8 cellular contexts compared by ENCODE assay signal in genomic region chr3:52705438-52705687, GRCh38. TPM values are rescaled to one million over a fixed set of nuclear protein-coding genes. Genes with fewer than 3 reads are reported as not detected.
DNase-seq lines count a peak whose midpoint lies in the region; ATAC-seq, FAIRE-seq and TF ChIP-seq lines count a peak whose summit lies in the region.

No MANE protein-coding gene starts in this region.

- POLR2A ChIA-PET in endothelial cell of umbilical vein (lab: Charles Lee), result interaction anchor here (0.6 to 1.2 kb wide), 2 partner anchors 10 to 35 kb away, joined by 3 to 4 read pairs; no protein-coding TSS in a partner anchor

- peak overlapping the region; percentile 89 for H3K4me3 ChIP-seq in GM08714 (ENCODE audit: low read length)
- peak overlapping the region; percentile 91 for H3K4me3 ChIP-seq in OCI-LY3 (ENCODE audit: low read length)
- H3K4me3 ChIP-seq in endothelial cell of umbilical vein (replicated peaks in 1 of 3; ENCODE audit: insufficient read depth in 1 of 3, low read depth in 1 of 3, low read length in 3 of 3), result peak overlapping the region; percentile 62 to 94 (median 92)
- peak overlapping the region; percentile 93 for H3K4me3 ChIP-seq in parathyroid adenoma (ENCODE audit: low read depth, low read length)

- H3K9me3 ChIP-seq in OCI-LY3 (ENCODE audit: insufficient read depth, low read length) (no peaks in the 10 kb centered on the region), endothelial cell of umbilical vein (replicated peaks; ENCODE audit: control insufficient read depth, insufficient read depth, low read length) (no peaks in the 10 kb centered on the region), parathyroid adenoma (ENCODE audit: control insufficient read depth, low read length) (no peaks in the 10 kb centered on the region)

- H3K4me1 ChIP-seq in OCI-LY3 (ENCODE audit: low read length), result peaks cover 32% of the 10 kb centered on the region
- H3K4me1 ChIP-seq in endothelial cell of umbilical vein (ENCODE audit: control insufficient read depth, extremely low read depth, insufficient read depth, low read length), result peaks cover 17% of the 10 kb centered on the region
- H3K4me1 ChIP-seq in parathyroid adenoma, result peaks cover 13% of the 10 kb centered on the region

- H3K4me2 ChIP-seq in OCI-LY3 (ENCODE audit: low read length) (peak overlapping the region; percentile 95), endothelial cell of umbilical vein (ENCODE audit: insufficient read depth, low read length) (peak overlapping the region; percentile 89), parathyroid adenoma (ENCODE audit: low read length) (peak overlapping the region; percentile 85)

- no peaks in the 10 kb centered on the region for H4K20me1 ChIP-seq in OCI-LY3 (ENCODE audit: insufficient read depth, low read length)
- H4K20me1 ChIP-seq in endothelial cell of umbilical vein (replicated peaks; ENCODE audit: control insufficient read depth, extremely low read depth, insufficient read depth, low read length), result no peaks in the 10 kb centered on the region

- BruUV-seq in endothelial cell of umbilical vein (replicated peaks; lab: Mats Ljungman, UMichigan), result no TSS peak

- H3K9me1 ChIP-seq in endothelial cell of umbilical vein (replicated peaks; ENCODE audit: control insufficient read depth, extremely low read depth, insufficient read depth, low read length), result no peaks in the 10 kb centered on the region

- no peak for TF ChIP-seq POLR2A in endothelial cell of umbilical vein (IDR thresholded peaks at IDR 0.05; ENCODE audit: low read depth, low read length)

- TF ChIP-seq CTCF in OCI-LY3 (IDR thresholded peaks at IDR 0.05; ENCODE audit: low read depth, low read length), result no peak
- TF ChIP-seq CTCF in endothelial cell of umbilical vein (IDR thresholded peaks at IDR 0.05; ENCODE audit: extremely low read depth in 1 of 2, insufficient read depth in 1 of 2, low read depth in 1 of 2, low read length in 2 of 2), result no peak
- no peak for TF ChIP-seq CTCF in parathyroid adenoma (IDR thresholded peaks at IDR 0.05)

- dilution Hi-C loops in endothelial cell of umbilical vein (cut with MboI; ENCODE audit: extremely low pct_ligation_motif_present, low sequenced_read_pairs), result no loop called here

- H3K9ac ChIP-seq in OCI-LY3 (ENCODE audit: low read length) (peak overlapping the region; percentile 89), endothelial cell of umbilical vein (replicated peaks; ENCODE audit: extremely low read depth, insufficient read depth, low read length) (peak overlapping the region; percentile 90), parathyroid adenoma (peak overlapping the region; percentile 2)

- H3K27me3 ChIP-seq in OCI-LY3 (ENCODE audit: low read depth, low read length) (no peaks in the 10 kb centered on the region), endothelial cell of umbilical vein (ENCODE audit: control insufficient read depth in 2 of 2, insufficient read depth in 2 of 2, low read length in 2 of 2) (no peaks in the 10 kb centered on the region), parathyroid adenoma (ENCODE audit: control insufficient read depth, insufficient read depth, low read length) (no peaks in the 10 kb centered on the region)

- H3K36me3 ChIP-seq in OCI-LY3 (replicated peaks; ENCODE audit: low read depth, low read length) (peaks cover 20% of the 10 kb centered on the region), endothelial cell of umbilical vein (ENCODE audit: control insufficient read depth in 2 of 2, extremely low read depth in 1 of 2, insufficient read depth in 2 of 2, low read length in 2 of 2) (peaks cover 0 to 10% of the 10 kb centered on the region in 2 experiments), parathyroid adenoma (ENCODE audit: control insufficient read depth, insufficient read depth, low read length) (no peaks in the 10 kb centered on the region)

- intact Hi-C loops in endothelial cell of umbilical vein (cut with micrococcal nuclease), result loop anchor here (2.0 kb wide), 1 partner anchor 19 kb away; the partner anchor contains the start of gene GNL3

- peak overlapping the region; percentile 67 for H3K27ac ChIP-seq in OCI-LY3 (ENCODE audit: low read length)
- H3K27ac ChIP-seq in endothelial cell of umbilical vein (ENCODE audit: insufficient read depth, low read depth, low read length), result peak overlapping the region; percentile 57
- peak overlapping the region; percentile 82 for H3K27ac ChIP-seq in parathyroid adenoma

- no peak for ATAC-seq in HG03442 (IDR thresholded peaks at IDR 0.05; ENCODE audit: unreplicated experiment)

- no peak for DNase-seq in endothelial cell of umbilical vein (ENCODE audit: low read depth, low spot score)
- DNase-seq in inferior parietal cortex (ENCODE audit: extremely low spot score), result no peak
- no peak for DNase-seq in stimulated activated naive CD4-positive, alpha-beta T cell treated with Interleukin-2 at 50 U/mL for 16 hours (lab: John Stamatoyannopoulos, UW)
- DNase-seq in DMS153 (lab: John Stamatoyannopoulos, UW), result no peak

- no peak for FAIRE-seq in endothelial cell of umbilical vein (lab: Jason Lieb, UNC)

- peak overlapping the region; percentile 68 for H2AFZ ChIP-seq in OCI-LY3 (ENCODE audit: low read depth, low read length)
- peak overlapping the region; percentile 100 for H2AFZ ChIP-seq in endothelial cell of umbilical vein (ENCODE audit: low read depth, low read length)
- H2AFZ ChIP-seq in parathyroid adenoma, result peak overlapping the region; percentile 94

- H3K79me2 ChIP-seq in OCI-LY3 (ENCODE audit: low read length), result peaks cover 64% of the 10 kb centered on the region
- peaks cover 44% of the 10 kb centered on the region for H3K79me2 ChIP-seq in endothelial cell of umbilical vein (ENCODE audit: control insufficient read depth, insufficient read depth, low read length)
- H3K79me2 ChIP-seq in parathyroid adenoma, result peaks cover 38% of the 10 kb centered on the region

- CTCF ChIA-PET in endothelial cell of umbilical vein (lab: Charles Lee), result interaction anchor here (1.2 kb wide), 1 partner anchor 13 kb away, joined by 3 read pairs; no protein-coding TSS in a partner anchor

TF ChIP-seq in endothelial cell of umbilical vein, 7 proteins besides CTCF, POLR2A, EP300 and RAD21:
- no peak for TF ChIP-seq MAX (IDR thresholded peaks at IDR 0.05; ENCODE audit: insufficient read depth, insufficient read length)
- no peak for TF ChIP-seq MYC (IDR thresholded peaks at IDR 0.05; ENCODE audit: low read depth, low read length)
- TF ChIP-seq JUN (IDR thresholded peaks at IDR 0.05; ENCODE audit: borderline replicate concordance, insufficient read depth, insufficient read length, low read depth), result no peak
- TF ChIP-seq POLR2AphosphoS5 (IDR thresholded peaks at IDR 0.05; ENCODE audit: insufficient read depth, low read depth, low read length), result no peak
- TF ChIP-seq GATA2 (IDR thresholded peaks at IDR 0.05; ENCODE audit: insufficient read depth, insufficient read length, low read depth, low read length), result no peak
- TF ChIP-seq FOS (IDR thresholded peaks at IDR 0.05; ENCODE audit: borderline replicate concordance, insufficient read depth, low read length), result no peak
- no peak for TF ChIP-seq EZH2 (IDR thresholded peaks at IDR 0.05; ENCODE audit: borderline replicate concordance, low read depth, low read length, severe bottlenecking)

RNA-seq across cellular contexts. Expression of gene GLT8D1, which starts 0.2 kb away (rescaled TPM):
- total RNA-seq in endothelial cell of umbilical vein, result 69.9 and 73.5 TPM in 2 replicates
- 61.8 and 63.7 TPM in 2 replicates for polyA plus RNA-seq in endothelial cell of umbilical vein
- 106 and 121 TPM in 2 replicates for polyA plus RNA-seq in endothelial cell of umbilical vein (2011; cell fraction: cytosol; rRNA removed)
- polyA plus RNA-seq in endothelial cell of umbilical vein (2011; cell fraction: nucleus; rRNA removed), result 97.7 and 101 TPM in 2 replicates
- 74.2 and 88.5 TPM in 2 replicates for polyA plus RNA-seq in endothelial cell of umbilical vein (2012)
- polyA minus RNA-seq in endothelial cell of umbilical vein, result 62.0 and 81.6 TPM in 2 replicates
- polyA minus RNA-seq in endothelial cell of umbilical vein (2011; cell fraction: cytosol; rRNA and poly(A)+ RNA removed), result 21.3 TPM
- 22.2 and 30.9 TPM in 2 replicates for polyA minus RNA-seq in endothelial cell of umbilical vein (2011; cell fraction: nucleus; rRNA and poly(A)+ RNA removed)

RNA-seq across cellular contexts. Expression of gene SPCS1, which starts 0.5 kb away (rescaled TPM):
- total RNA-seq in endothelial cell of umbilical vein, result 100 and 107 TPM in 2 replicates
- polyA plus RNA-seq in endothelial cell of umbilical vein, result 159 and 240 TPM in 2 replicates
- 90.5 and 102 TPM in 2 replicates for polyA plus RNA-seq in endothelial cell of umbilical vein (2011; cell fraction: cytosol; rRNA removed)
- 29.5 and 35.9 TPM in 2 replicates for polyA plus RNA-seq in endothelial cell of umbilical vein (2011; cell fraction: nucleus; rRNA removed)
- polyA plus RNA-seq in endothelial cell of umbilical vein (2012), result 102 and 140 TPM in 2 replicates
- 58.2 and 77.3 TPM in 2 replicates for polyA minus RNA-seq in endothelial cell of umbilical vein
- 185 TPM for polyA minus RNA-seq in endothelial cell of umbilical vein (2011; cell fraction: cytosol; rRNA and poly(A)+ RNA removed)
- 11.6 and 17.8 TPM in 2 replicates for polyA minus RNA-seq in endothelial cell of umbilical vein (2011; cell fraction: nucleus; rRNA and poly(A)+ RNA removed)

RNA-seq across cellular contexts. Expression of gene GNL3, which starts 19.5 kb away (rescaled TPM):
- 109 and 111 TPM in 2 replicates for total RNA-seq in endothelial cell of umbilical vein
- 21.0 and 27.8 TPM in 2 replicates for polyA plus RNA-seq in endothelial cell of umbilical vein
- 45.3 and 47.5 TPM in 2 replicates for polyA plus RNA-seq in endothelial cell of umbilical vein (2011; cell fraction: cytosol; rRNA removed)
- polyA plus RNA-seq in endothelial cell of umbilical vein (2011; cell fraction: nucleus; rRNA removed), result 271 and 291 TPM in 2 replicates
- 90.9 and 109 TPM in 2 replicates for polyA plus RNA-seq in endothelial cell of umbilical vein (2012)
- 38.5 and 53.0 TPM in 2 replicates for polyA minus RNA-seq in endothelial cell of umbilical vein
- polyA minus RNA-seq in endothelial cell of umbilical vein (2011; cell fraction: cytosol; rRNA and poly(A)+ RNA removed), result 56.9 TPM
- 104 and 131 TPM in 2 replicates for polyA minus RNA-seq in endothelial cell of umbilical vein (2011; cell fraction: nucleus; rRNA and poly(A)+ RNA removed)

RNA-seq across cellular contexts. Expression of gene PBRM1, which starts 19.6 kb away (rescaled TPM):
- 77.1 and 87.1 TPM in 2 replicates for total RNA-seq in endothelial cell of umbilical vein
- 18.2 and 26.7 TPM in 2 replicates for polyA plus RNA-seq in endothelial cell of umbilical vein
- polyA plus RNA-seq in endothelial cell of umbilical vein (2011; cell fraction: cytosol; rRNA removed), result 19.5 and 20.7 TPM in 2 replicates
- 46.6 and 54.5 TPM in 2 replicates for polyA plus RNA-seq in endothelial cell of umbilical vein (2011; cell fraction: nucleus; rRNA removed)
- polyA plus RNA-seq in endothelial cell of umbilical vein (2012), result 24.6 and 33.8 TPM in 2 replicates
- 100 and 122 TPM in 2 replicates for polyA minus RNA-seq in endothelial cell of umbilical vein
- polyA minus RNA-seq in endothelial cell of umbilical vein (2011; cell fraction: cytosol; rRNA and poly(A)+ RNA removed), result 44.1 TPM
- polyA minus RNA-seq in endothelial cell of umbilical vein (2011; cell fraction: nucleus; rRNA and poly(A)+ RNA removed), result 109 and 195 TPM in 2 replicates

Comparison
In these comparisons a context has a peak if more than half of its experiments do, and no peak if none do; other contexts are left out.
1. H3K9ac ChIP-seq: peak in every context shown above with its lines; median percentile 90 in endothelial cell of umbilical vein; 89 in OCI-LY3; 2 in parathyroid adenoma.